In genomic region chr2:96866986-96867755, GRCh38 we compare ENCODE assay signal across 8 cellular contexts. TPM values are rescaled to one million over a fixed set of nuclear protein-coding genes. Genes with fewer than 3 reads are reported as not detected.
DNase-seq lines count a peak whose midpoint lies in the region; ATAC-seq and TF ChIP-seq lines count a peak whose summit lies in the region.

No MANE protein-coding gene starts in this region.

- no peaks in the 10 kb centered on the region for H3K9me3 ChIP-seq in left ventricle myocardium inferior (replicated peaks)
- H3K9me3 ChIP-seq in aorta (ENCODE audit: control insufficient read depth, low read length) = no peaks in the 10 kb centered on the region

- H3K4me1 Mint-ChIP-seq in mesothelial cell of epicardium = peaks cover 28% of the 10 kb centered on the region

- WGBS in aorta, 2 donors = 47 to 49% methylated on average over 22 of the region's 22 CpGs

- H3K27me3 Mint-ChIP-seq in mesothelial cell of epicardium (ENCODE audit: low read depth) = no peaks in the 10 kb centered on the region

- peaks cover 86% of the 10 kb centered on the region for H3K4me1 ChIP-seq in left ventricle myocardium inferior
- H3K4me1 ChIP-seq in aorta (ENCODE audit: control insufficient read depth in 1 of 2, insufficient read depth in 2 of 2, low read length in 2 of 2) = no peaks in the 10 kb centered on the region

- peaks cover 12% of the 10 kb centered on the region for H3K36me3 Mint-ChIP-seq in mesothelial cell of epicardium

- no peak for ATAC-seq in Right ventricle myocardium inferior
- no peak for ATAC-seq in aorta (ENCODE audit: low FRiP score)

- peak overlapping the region; percentile 98 for H3K27ac ChIP-seq in left ventricle myocardium inferior (replicated peaks)
- peak overlapping the region; percentile 88 for H3K27ac ChIP-seq in brain microvascular endothelial cell
- H3K27ac ChIP-seq in aorta (ENCODE audit: low read depth in 1 of 2, low read length in 2 of 2) = no peak overlapping the region

- H3K4me3 ChIP-seq in left ventricle myocardium inferior (peak overlapping the region; percentile 83), brain microvascular endothelial cell (ENCODE audit: low read depth, low read length) (peak overlapping the region; percentile 85), aorta (ENCODE audit: low read length in 2 of 2) (no peak overlapping the region)

- in situ Hi-C loops in brain microvascular endothelial cell (cut with HindIII; ENCODE audit: low pct_ligation_motif_present, low sequenced_read_pairs) = no loop called here

- TF ChIP-seq CTCF in left ventricle myocardium inferior (IDR thresholded peaks at IDR 0.05; ENCODE audit: borderline replicate concordance) (no peak), brain microvascular endothelial cell (IDR thresholded peaks at IDR 0.05; ENCODE audit: low read depth, low read length, missing control alignments) (no peak), mesothelial cell of epicardium (IDR thresholded peaks at IDR 0.05; ENCODE audit: unreplicated experiment) (no peak)

- DNase-seq in left ventricle myocardium inferior (no peak), Right ventricle myocardium inferior (ENCODE audit: missing footprints) (no peak), brain microvascular endothelial cell (no peak), mesothelial cell of epicardium (ENCODE audit: low spot score in 2 of 2, unreplicated experiment in 2 of 2) (no peak), aorta (no peak), NCI-H128 (lab: John Stamatoyannopoulos, UW; ENCODE audit: unreplicated experiment) (no peak), 8988T (no peak), HPDE6-E6E7 (ENCODE audit: extremely low spot score) (no peak)

- peak overlapping the region; percentile 96 for H3K27ac Mint-ChIP-seq in mesothelial cell of epicardium

- H3K27me3 ChIP-seq in left ventricle myocardium inferior (ENCODE audit: low read depth) (no peaks in the 10 kb centered on the region), brain microvascular endothelial cell (replicated peaks) (no peaks in the 10 kb centered on the region), aorta (ENCODE audit: control insufficient read depth in 1 of 2, insufficient read depth in 2 of 2, low read length in 1 of 2) (no peaks in the 10 kb centered on the region)

- intact Hi-C loops in left ventricle myocardium inferior (cut with micrococcal nuclease) (no loop called here), Right ventricle myocardium inferior (cut with DNase I) (no loop called here), aorta (cut with DNase I) (no loop called here)

- H3K36me3 ChIP-seq in left ventricle myocardium inferior (peaks cover 52% of the 10 kb centered on the region), brain microvascular endothelial cell (replicated peaks) (peaks cover 46% of the 10 kb centered on the region), aorta (ENCODE audit: control insufficient read depth in 1 of 2, insufficient read depth in 2 of 2, low read length in 1 of 2) (peaks cover 0 to 15% of the 10 kb centered on the region in 2 donors)

- peak overlapping the region; percentile 90 for H3K4me3 Mint-ChIP-seq in mesothelial cell of epicardium

- H3K9me3 Mint-ChIP-seq in mesothelial cell of epicardium = no peaks in the 10 kb centered on the region

RNA-seq across cellular contexts. Expression of gene SEMA4C, which starts 2.7 kb away (rescaled TPM):
- 16.6 TPM for total RNA-seq in left ventricle myocardium inferior
- 22.7 TPM for total RNA-seq in Right ventricle myocardium inferior
- total RNA-seq in mesothelial cell of epicardium = 98.6 to 103 TPM (median 102 TPM) in 3 replicates
- total RNA-seq in aorta = 10 to 100 TPM; 49.6 to 55.6 TPM
- polyA plus RNA-seq in aorta = 10 to 100 TPM in 1 of 2 donors, 1 to 10 TPM in 1; 6.1 to 38.8 TPM

RNA-seq across cellular contexts. Expression of gene ANKRD39, which starts 9.4 kb away (rescaled TPM):
- total RNA-seq in left ventricle myocardium inferior (14.3 TPM), Right ventricle myocardium inferior (17.4 TPM), mesothelial cell of epicardium (15.9 to 17.6 TPM (median 17.4 TPM) in 3 replicates), aorta (10 to 100 TPM in 1 of 2 donors, 1 to 10 TPM in 1; 10.0 to 12.7 TPM)
- polyA plus RNA-seq in aorta = 10 to 100 TPM; 14.0 to 20.5 TPM

RNA-seq across cellular contexts. Expression of gene ANKRD23, which starts 23.4 kb away (rescaled TPM):
- total RNA-seq in left ventricle myocardium inferior (14.4 TPM), Right ventricle myocardium inferior (12.7 TPM), mesothelial cell of epicardium (10.1 to 12.5 TPM (median 12.5 TPM) in 3 replicates), aorta (1 to 10 TPM; 4.6 to 5.4 TPM)
- 1 to 10 TPM in 1 of 2 donors, not detected in 1; 5.3 TPM for polyA plus RNA-seq in aorta

RNA-seq across cellular contexts. Expression of gene CNNM3, which starts 51.1 kb away (rescaled TPM):
- total RNA-seq in left ventricle myocardium inferior (11.1 TPM), Right ventricle myocardium inferior (13.3 TPM), mesothelial cell of epicardium (24.9 to 27.5 TPM (median 26.5 TPM) in 3 replicates), aorta (10 to 100 TPM; 11.1 to 16.8 TPM)
- polyA plus RNA-seq in aorta = 10 to 100 TPM in 1 of 2 donors, 1 to 10 TPM in 1; 2.9 to 10.2 TPM

Comparison
In these comparisons a context has a peak if more than half of its experiments do, and no peak if none do; other contexts are left out.
1. H3K27ac ChIP-seq: peak in left ventricle myocardium inferior (single experiment) and brain microvascular endothelial cell (single experiment); none in aorta (0 of 2).
2. H3K4me3 ChIP-seq: peak in left ventricle myocardium inferior (single experiment) and brain microvascular endothelial cell (single experiment); none in aorta (0 of 2).